In genomic region chr17:81400154-81400938, GRCh38 we compare ENCODE assay signal across 8 cellular contexts. TPM values are rescaled to one million over a fixed set of nuclear protein-coding genes. Genes with fewer than 3 reads are reported as not detected.
DNase-seq lines count a peak whose midpoint lies in the region; ATAC-seq and TF ChIP-seq lines count a peak whose summit lies in the region.

No MANE protein-coding gene starts in this region.

- POLR2A ChIA-PET in CD4-positive, alpha-beta T cell (lab: Charles Lee): no interaction called here

- H3F3A ChIP-seq in Loucy (ENCODE audit: low read depth): no peaks in the 10 kb centered on the region

- peaks cover 19% of the 10 kb centered on the region for H3K4me1 Mint-ChIP-seq in CD4-positive, alpha-beta T cell (ENCODE audit: low read depth)

- TF ChIP-seq CTCF in CD4-positive, alpha-beta T cell (IDR thresholded peaks at IDR 0.05): no peak
- TF ChIP-seq CTCF in Loucy (conservative IDR thresholded peaks at IDR 0.05; ENCODE audit: low read length) (no peak), breast epithelium (IDR thresholded peaks at IDR 0.05) (no peak), kidney epithelial cell (IDR thresholded peaks at IDR 0.05; ENCODE audit: insufficient read depth, low read length, poor library complexity, severe bottlenecking) (no peak)

- H3K4me2 ChIP-seq in Loucy (ENCODE audit: low read depth, low read length, poor library complexity, severe bottlenecking): peak overlapping the region; percentile 79

- peak overlapping the region; percentile 69 for H3K27ac Mint-ChIP-seq in CD4-positive, alpha-beta T cell

- H3K27me3 ChIP-seq in CD4-positive, alpha-beta T cell (ENCODE audit: control insufficient read depth, insufficient read depth, low read length): peaks cover 81% of the 10 kb centered on the region
- H3K27me3 ChIP-seq in Loucy (ENCODE audit: insufficient read depth, low read length, poor library complexity, severe bottlenecking): peaks cover 8% of the 10 kb centered on the region
- no peaks in the 10 kb centered on the region for H3K27me3 ChIP-seq in breast epithelium
- H3K27me3 ChIP-seq in kidney epithelial cell (ENCODE audit: control insufficient read depth, insufficient read depth, low read length): no peaks in the 10 kb centered on the region

- intact Hi-C loops in CD4-positive, alpha-beta T cell (cut with DNase I, micrococcal nuclease): loop anchor here in 1 of 2 experiments (5.0 kb wide), 1 partner anchor 108 kb away; no protein-coding TSS in a partner anchor
- intact Hi-C loops in breast epithelium (cut with DNase I; ENCODE audit: low total_unique reads): no loop called here

- no peaks in the 10 kb centered on the region for H3K9me3 Mint-ChIP-seq in CD4-positive, alpha-beta T cell

- no peak for ATAC-seq in CD4-positive, alpha-beta T cell (ENCODE audit: poor library complexity)
- no peak for ATAC-seq in stimulated activated naive CD8-positive, alpha-beta T cell treated with anti-CD3 and anti-CD28 coated beads, Interleukin-15, Interleukin-2, amounts not matched to agents 100 U/mL and 50 U/mL, for 24 hours
- ATAC-seq in GM18502 (IDR thresholded peaks at IDR 0.05; ENCODE audit: poor library complexity, unreplicated experiment): no peak

- peaks cover 22% of the 10 kb centered on the region for H4K20me1 ChIP-seq in Loucy (ENCODE audit: insufficient read depth, low read length, poor library complexity, severe bottlenecking)

- H3K36me3 Mint-ChIP-seq in CD4-positive, alpha-beta T cell (ENCODE audit: low read depth): no peaks in the 10 kb centered on the region

- H3K79me2 ChIP-seq in Loucy (ENCODE audit: insufficient read depth, low read length): peaks cover 96% of the 10 kb centered on the region

- H3K9me2 ChIP-seq in Loucy (replicated peaks; ENCODE audit: low read depth, low read length): no peaks in the 10 kb centered on the region

- H3K4me3 ChIP-seq in Loucy (ENCODE audit: low read length, poor library complexity, severe bottlenecking) (peak overlapping the region; percentile 81), breast epithelium (peak overlapping the region; percentile 60 to 90 (median 82)), kidney epithelial cell (ENCODE audit: low read depth, low read length) (peak overlapping the region; percentile 54)

- DNase-seq in CD4-positive, alpha-beta T cell: no peak
- DNase-seq in breast epithelium (ENCODE audit: low spot score in 2 of 2) (no peak), kidney epithelial cell (ENCODE audit: low read depth) (no peak), NCI-H1105 treated with DMSO at 0.1 percent for 48 hours (lab: John Stamatoyannopoulos, UW) (no peak), NCI-H2029 treated with DMSO at 0.1 percent for 48 hours (lab: John Stamatoyannopoulos, UW) (no peak)
- peak; percentile 35 for DNase-seq in stimulated activated naive CD8-positive, alpha-beta T cell treated with anti-CD3 and anti-CD28 coated beads, Interleukin-15, Interleukin-2, amounts not matched to agents 100 U/mL and 50 U/mL, for 24 hours

- H3K4me1 ChIP-seq in Loucy (ENCODE audit: insufficient read depth, low read length, poor library complexity, severe bottlenecking) (peaks cover 26% of the 10 kb centered on the region), breast epithelium (peaks cover 6 to 9% of the 10 kb centered on the region in 2 donors)

- no peak overlapping the region for H3K27ac ChIP-seq in CD4-positive, alpha-beta T cell (ENCODE audit: low read depth, low read length)
- peak overlapping the region; percentile 90 to 92 for H3K27ac ChIP-seq in breast epithelium

- peak overlapping the region; percentile 92 for H3K4me3 Mint-ChIP-seq in CD4-positive, alpha-beta T cell

- H3K36me3 ChIP-seq in Loucy (ENCODE audit: insufficient read depth, low read length) (no peaks in the 10 kb centered on the region), breast epithelium (no peaks in the 10 kb centered on the region), kidney epithelial cell (ENCODE audit: control insufficient read depth, insufficient read depth, low read length) (no peaks in the 10 kb centered on the region)

- peak overlapping the region; percentile 93 for H3K9ac ChIP-seq in Loucy (ENCODE audit: low read depth, low read length, poor library complexity, severe bottlenecking)

- peaks cover 66% of the 10 kb centered on the region for H3K27me3 Mint-ChIP-seq in CD4-positive, alpha-beta T cell

- CTCF ChIA-PET in CD4-positive, alpha-beta T cell (lab: Charles Lee): no interaction called here

- H2AFZ ChIP-seq in Loucy (ENCODE audit: low read length): no peak overlapping the region

- TF ChIP-seq POLR2A in breast epithelium (IDR thresholded peaks at IDR 0.05): no peak

- no peaks in the 10 kb centered on the region for H3K9me3 ChIP-seq in CD4-positive, alpha-beta T cell (ENCODE audit: control insufficient read depth, low read length)
- H3K9me3 ChIP-seq in Loucy (ENCODE audit: insufficient read depth, low read depth, low read length): no peaks in the 10 kb centered on the region
- no peaks in the 10 kb centered on the region for H3K9me3 ChIP-seq in breast epithelium

RNA-seq across cellular contexts. Expression of gene BAHCC1, which starts 5.1 kb away (rescaled TPM):
- under 1 TPM; 0.20 to 0.41 TPM for total RNA-seq in CD4-positive, alpha-beta T cell
- total RNA-seq in breast epithelium (10 to 100 TPM in 2 of 3 donors, 1 to 10 TPM in 1; 7.4 to 17.0 (median 11.7) TPM), kidney epithelial cell (6.6 and 15.1 TPM in 2 replicates)
